26 cellular contexts compared by ENCODE assay signal in genomic region chr11:27303903-27304302, GRCh38.
"Had no signal": no experiment of that assay in that cellular context is flagged by ENCODE, and none has a peak within 500 bp of the region (broad histone marks: within the 10 kb centered on the region; RNA-seq: fewer than 3 reads in every experiment).

No MANE protein-coding gene starts in this region.

- DNase-seq: dermis blood vessel endothelial cell; dorsolateral prefrontal cortex; effector CD4-positive, alpha-beta T cell; effector memory CD4-positive, alpha-beta T cell; erythroblast; esophagus squamous epithelium; foreskin fibroblast; foreskin melanocyte; gastrocnemius medialis; glutamatergic neuron; head of caudate nucleus; heart right ventricle; hippocampal formation; left colon; left ventricle myocardium inferior; lower lobe of right lung; mesenchymal stem cell; midbrain had no signal

- ATAC-seq: esophagus mucosa, gastrocnemius medialis, left colon, left lobe of liver, lower lobe of right lung had no signal

- H3K9me3 ChIP-seq: esophagus squamous epithelium, gastrocnemius medialis, heart right ventricle, lower lobe of right lung had no signal

- H3K27ac ChIP-seq: coronary artery, dorsolateral prefrontal cortex, epithelial cell of prostate, esophagus squamous epithelium, gastrocnemius medialis, heart right ventricle, left ventricle myocardium inferior, lower lobe of right lung had no signal

- FAIRE-seq: colon, endometrium, islet of Langerhans, keratinocyte had no signal

- H3K36me3 ChIP-seq: esophagus squamous epithelium, gastrocnemius medialis, heart right ventricle, left ventricle myocardium inferior, lower lobe of right lung had no signal

- H3K4me3 ChIP-seq: coronary artery, dorsolateral prefrontal cortex, esophagus squamous epithelium, gastrocnemius medialis, heart right ventricle, left ventricle myocardium inferior, lower lobe of right lung had no signal

- H3K27me3 ChIP-seq: dorsolateral prefrontal cortex, esophagus squamous epithelium, gastrocnemius medialis had no signal

- H3K4me1 ChIP-seq: esophagus squamous epithelium, gastrocnemius medialis, heart right ventricle, left ventricle myocardium inferior, lower lobe of right lung had no signal
